Comparison of ENCODE assay signal across 9 cellular contexts in the genomic region with DNA sequence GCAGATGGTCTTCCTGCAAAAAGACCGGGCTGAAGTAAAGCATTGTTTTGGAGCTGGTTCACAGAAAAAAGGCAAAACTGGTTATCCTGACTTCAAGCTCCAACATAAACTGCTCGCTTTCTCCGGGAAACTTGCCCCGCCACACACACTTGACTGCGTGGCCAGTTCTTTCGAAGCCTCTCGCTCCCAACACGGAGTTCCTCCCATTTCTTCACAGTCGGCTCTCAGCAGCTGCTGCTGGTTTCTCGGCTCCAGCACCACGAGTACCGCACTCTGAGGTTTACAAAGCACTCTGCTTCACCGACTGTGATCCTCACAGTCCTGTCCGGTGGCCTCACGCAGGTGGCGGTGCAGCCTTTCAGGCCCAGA. TPM values are rescaled to one million over a fixed set of nuclear protein-coding genes. Genes with fewer than 3 reads are reported as not detected.
DNase-seq lines count a peak whose midpoint lies in the region; ATAC-seq and TF ChIP-seq lines count a peak whose summit lies in the region.
"Had no signal": no experiment of that assay in that cellular context is flagged by ENCODE, and none has a peak within 500 bp of the region (broad histone marks: within the 10 kb centered on the region; RNA-seq: fewer than 3 reads in every experiment).

No MANE protein-coding gene starts in this region.

- TF ChIP-seq POLR2A in adrenal gland (IDR thresholded peaks at IDR 0.05) = no peak
- TF ChIP-seq POLR2A in suprapubic skin (IDR thresholded peaks at IDR 0.05) = no peak

- H3K9me3 ChIP-seq in CD8-positive, alpha-beta T cell (ENCODE audit: low read length) = no peaks in the 10 kb centered on the region
- no peaks in the 10 kb centered on the region for H3K9me3 ChIP-seq in adrenal gland (replicated peaks in 1 of 3)
- no peaks in the 10 kb centered on the region for H3K9me3 ChIP-seq in suprapubic skin

- H3K27me3 ChIP-seq in CD8-positive, alpha-beta T cell (ENCODE audit: insufficient read depth, low read length) = no peaks in the 10 kb centered on the region
- no peaks in the 10 kb centered on the region for H3K27me3 ChIP-seq in adrenal gland
- no peaks in the 10 kb centered on the region for H3K27me3 ChIP-seq in suprapubic skin

- no peak for DNase-seq in CD8-positive, alpha-beta T cell
- DNase-seq in adrenal gland (no peak), immature natural killer cell (no peak), suprapubic skin (ENCODE audit: low spot score in 2 of 2) (no peak)
- no peak for DNase-seq in activated CD4-positive, alpha-beta T cell treated with anti-CD3 and anti-CD28 coated beads for 48 hours

- peaks cover 28% of the 10 kb centered on the region for H3K36me3 Mint-ChIP-seq in CD8-positive, alpha-beta T cell
- H3K36me3 Mint-ChIP-seq in immature natural killer cell = peaks cover 0 to 15% (median 5%) of the 10 kb centered on the region in 3 donors

- H3K27ac Mint-ChIP-seq in CD8-positive, alpha-beta T cell = peak overlapping the region; percentile 97
- peak overlapping the region; percentile 89 to 98 (median 96) for H3K27ac Mint-ChIP-seq in immature natural killer cell

- POLR2A ChIA-PET in CD8-positive, alpha-beta T cell (lab: Charles Lee) = interaction anchor here (1.0 to 3.6 kb wide), 4 partner anchors 22 to 278 kb away, joined by 3 to 35 read pairs (median 7); a partner anchor contains a TSS

- H3K4me1 ChIP-seq in CD8-positive, alpha-beta T cell (ENCODE audit: insufficient read depth, low read length) = peaks cover 12% of the 10 kb centered on the region
- H3K4me1 ChIP-seq in adrenal gland (replicated peaks in 1 of 2) (peaks cover 6 to 18% of the 10 kb centered on the region in 2 donors), suprapubic skin (peaks cover 20% of the 10 kb centered on the region)

- H3K4me3 Mint-ChIP-seq in CD8-positive, alpha-beta T cell = peak overlapping the region; percentile 100
- H3K4me3 Mint-ChIP-seq in immature natural killer cell = peak overlapping the region; percentile 95 to 100 (median 97)

- H3K36me3 ChIP-seq in CD8-positive, alpha-beta T cell (ENCODE audit: insufficient read depth, low read length) = peaks cover 5% of the 10 kb centered on the region
- H3K36me3 ChIP-seq in adrenal gland (replicated peaks in 1 of 2) (peaks cover 0 to 18% of the 10 kb centered on the region in 2 donors), suprapubic skin (peaks cover 24% of the 10 kb centered on the region)

- intact Hi-C loops in CD8-positive, alpha-beta T cell (cut with DNase I, micrococcal nuclease) = loop anchor here (1.0 to 10.0 kb wide), 10 partner anchors 33 to 1000 kb away; a partner anchor contains a TSS
- intact Hi-C loops in adrenal gland (cut with DNase I) = loop anchor here (10.0 kb wide), 1 partner anchor 250 kb away; no protein-coding TSS in a partner anchor

- no peak for TF ChIP-seq EP300 in suprapubic skin (IDR thresholded peaks at IDR 0.05)

- ATAC-seq in CD8-positive, alpha-beta T cell = no peak
- ATAC-seq in HG03025 (IDR thresholded peaks at IDR 0.05; ENCODE audit: low FRiP score, unreplicated experiment) (peak; percentile 30), HG02870 (IDR thresholded peaks at IDR 0.05; ENCODE audit: unreplicated experiment) (no peak), HG03095 (IDR thresholded peaks at IDR 0.05; ENCODE audit: unreplicated experiment) (no peak)

- peak overlapping the region; percentile 91 for H3K27ac ChIP-seq in CD8-positive, alpha-beta T cell (ENCODE audit: low read depth, low read length)
- H3K27ac ChIP-seq in adrenal gland (peak overlapping the region; percentile 57 to 93 (median 88)), suprapubic skin (peak overlapping the region; percentile 94)

- CTCF ChIA-PET in CD8-positive, alpha-beta T cell (lab: Charles Lee) = interaction anchor here (0.9 kb wide), 1 partner anchor 32 kb away, joined by 4 read pairs; a partner anchor contains a TSS

- H3K4me1 Mint-ChIP-seq in CD8-positive, alpha-beta T cell (ENCODE audit: low read depth) = peaks cover 17% of the 10 kb centered on the region
- H3K4me1 Mint-ChIP-seq in immature natural killer cell = peaks cover 21 to 27% of the 10 kb centered on the region in 2 donors

- H3K27me3 Mint-ChIP-seq in CD8-positive, alpha-beta T cell (ENCODE audit: low read depth) = no peaks in the 10 kb centered on the region
- peaks cover 5 to 11% (median 10%) of the 10 kb centered on the region in 3 donors for H3K27me3 Mint-ChIP-seq in immature natural killer cell (ENCODE audit: low read depth in 3 of 3)

- WGBS in adrenal gland, 4 donors = 2 to 4% (median 2%) methylated on average over 11 to 16 of the region's 16 CpGs
- WGBS in suprapubic skin = 0% methylated on average over 11 of the region's 16 CpGs

- no peaks in the 10 kb centered on the region for H3K9me3 Mint-ChIP-seq in CD8-positive, alpha-beta T cell
- H3K9me3 Mint-ChIP-seq in immature natural killer cell = no peaks in the 10 kb centered on the region

- H3K4me3 ChIP-seq in CD8-positive, alpha-beta T cell (ENCODE audit: low read depth, low read length) = peak overlapping the region; percentile 77
- H3K4me3 ChIP-seq in adrenal gland = peak overlapping the region; percentile 13 to 62 (median 46)
- peak overlapping the region; percentile 65 for H3K4me3 ChIP-seq in suprapubic skin

- no peak for TF ChIP-seq CTCF in CD8-positive, alpha-beta T cell (IDR thresholded peaks at IDR 0.05)
- TF ChIP-seq CTCF in adrenal gland (IDR thresholded peaks at IDR 0.05) (no peak), suprapubic skin (IDR thresholded peaks at IDR 0.05) (no peak)

RNA-seq across cellular contexts. Expression of a gene that starts 0.2 kb away (rescaled TPM):
- 1 to 10 TPM; 8.1 to 8.7 TPM for total RNA-seq in CD8-positive, alpha-beta T cell
- total RNA-seq in adrenal gland (1 to 10 TPM; 1.2 to 6.2 (median 2.1) TPM), suprapubic skin (1 to 10 TPM; 2.5 to 4.0 (median 3.5) TPM)
- polyA plus RNA-seq in adrenal gland (1 to 10 TPM in 1 of 3 donors, under 1 TPM in 2; 0.51 to 3.3 (median 0.72) TPM), immature natural killer cell (1 to 10 TPM; 2.0 to 2.8 (median 2.4) TPM)

RNA-seq across cellular contexts. Expression of a gene that starts 32.6 kb away (rescaled TPM):
- 10 to 100 TPM; 45.5 to 46.8 TPM for total RNA-seq in CD8-positive, alpha-beta T cell
- 100 to 1,000 TPM in 7 of 8 donors, 10 to 100 TPM in 1; 79.2 to 175 (median 120) TPM for total RNA-seq in adrenal gland
- 100 to 1,000 TPM in 1 of 3 donors, 10 to 100 TPM in 2; 28.4 to 208 (median 35.6) TPM for polyA plus RNA-seq in adrenal gland
- polyA plus RNA-seq in immature natural killer cell = 100 to 1,000 TPM in 2 of 3 donors, 10 to 100 TPM in 1; 59.3 to 109 (median 100) TPM
- 10 to 100 TPM; 49.5 to 64.8 (median 62.8) TPM for total RNA-seq in suprapubic skin

RNA-seq across cellular contexts. Expression of a gene that starts 55.4 kb away (rescaled TPM):
- total RNA-seq in CD8-positive, alpha-beta T cell = not detected
- total RNA-seq in adrenal gland (not detected), suprapubic skin (not detected)
- polyA plus RNA-seq in adrenal gland (under 1 TPM in 1 of 3 donors, not detected in 2; 0.16 TPM), immature natural killer cell (not detected)
- total RNA-seq: RPMI7951 had no signal

RNA-seq across cellular contexts. Expression of a gene that starts 55.9 kb away (rescaled TPM):
- 10 to 100 TPM; 20.5 to 22.4 TPM for total RNA-seq in CD8-positive, alpha-beta T cell
- total RNA-seq in adrenal gland (10 to 100 TPM; 39.8 to 55.7 (median 47.5) TPM), suprapubic skin (100 to 1,000 TPM in 2 of 4 donors, 10 to 100 TPM in 2; 58.9 to 127 (median 102) TPM)
- polyA plus RNA-seq in adrenal gland (10 to 100 TPM; 19.0 to 65.6 (median 23.5) TPM), immature natural killer cell (10 to 100 TPM; 40.9 to 78.6 (median 57.9) TPM)
